Comparison of ENCODE assay signal across 22 cellular contexts in genomic region chr1:181483561-181484291, GRCh38. TPM values are rescaled to one million over a fixed set of nuclear protein-coding genes. Genes with fewer than 3 reads are reported as not detected.
A peak's percentile ranks its signal among the peaks of the same experiment; 100 is the strongest.
DNase-seq lines count a peak whose midpoint lies in the region; ATAC-seq and TF ChIP-seq lines count a peak whose summit lies in the region.
"Had no signal": no experiment of that assay in that cellular context is flagged by ENCODE, and none has a peak within 500 bp of the region (broad histone marks: within the 10 kb centered on the region; RNA-seq: fewer than 3 reads in every experiment).

No MANE protein-coding gene starts in this region.

- H3K27ac ChIP-seq in endodermal cell (ENCODE audit: low read depth, low read length) (no peak overlapping the region), PC-3 (ENCODE audit: low read length) (no peak overlapping the region)
- H3K27ac ChIP-seq: A549, adrenal gland, GM23248, left ventricle myocardium inferior, Peyer's patch, upper lobe of right lung had no signal

- H3K27ac Mint-ChIP-seq in endodermal cell (no peak overlapping the region), osteocyte (ENCODE audit: unreplicated experiment) (no peak overlapping the region)
- H3K27ac Mint-ChIP-seq: activated B cell treated with CpG ODN at 0.5 μM for 24 hours had no signal

- CTCF ChIA-PET in PC-3 (lab: Charles Lee) = no interaction called here

- TF ChIP-seq CTCF in endodermal cell (conservative IDR thresholded peaks at IDR 0.05) (no peak), osteocyte (IDR thresholded peaks at IDR 0.05) (no peak), PC-3 (conservative IDR thresholded peaks at IDR 0.05; ENCODE audit: low read depth, low read length) (no peak)

- H3K4me1 Mint-ChIP-seq in endodermal cell = peaks cover 31% of the 10 kb centered on the region
- H3K4me1 Mint-ChIP-seq in osteocyte (ENCODE audit: unreplicated experiment) = peaks cover 8% of the 10 kb centered on the region

- DNase-seq in NCI-H2227 (lab: John Stamatoyannopoulos, UW; ENCODE audit: unreplicated experiment) (peak; percentile 44), NCI-H2227 treated with DMSO at 0.1 percent for 48 hours (lab: John Stamatoyannopoulos, UW) (no peak), NCI-H69 (lab: John Stamatoyannopoulos, UW) (peak; percentile 74), endodermal cell (peak; percentile 55), osteocyte (ENCODE audit: extremely low spot score, unreplicated experiment) (peak; percentile 75), PC-3 (no peak), pons (ENCODE audit: low spot score) (no peak)
- DNase-seq: activated B cell treated with CpG ODN at 0.5 μM for 24 hours; activated CD8-positive, alpha-beta memory T cell treated with anti-CD3 and anti-CD28 coated beads, Interleukin-2, amount 50 U/mL, for 4 hours; adrenal gland; CD8-positive, alpha-beta memory T cell; GM23248; KBM-7; left ventricle myocardium inferior; NCI-H524 treated with DMSO at 0.1 percent for 48 hours; Peyer's patch; stimulated activated CD4-positive, alpha-beta T cell treated with anti-CD3 and anti-CD28 coated beads, Interleukin-4, amount 100 ng/mL, for 24 hours; SW 1271; upper lobe of right lung had no signal

- H4K20me1 ChIP-seq in PC-3 (ENCODE audit: low read length) = no peaks in the 10 kb centered on the region

- H3K4me3 ChIP-seq in endodermal cell (ENCODE audit: low read length) (peak overlapping the region; percentile 82), PC-3 (ENCODE audit: low read length) (no peak overlapping the region)
- H3K4me3 ChIP-seq: A549, adrenal gland, upper lobe of right lung had no signal

- H3K79me2 ChIP-seq in PC-3 (ENCODE audit: low read length) = no peaks in the 10 kb centered on the region

- BruUV-seq in PC-3 (replicated peaks; lab: Mats Ljungman, UMichigan) = no TSS peak

- H3K9me3 Mint-ChIP-seq in endodermal cell = no peaks in the 10 kb centered on the region
- H3K9me3 Mint-ChIP-seq in osteocyte (ENCODE audit: unreplicated experiment) = no peaks in the 10 kb centered on the region
- H3K9me3 Mint-ChIP-seq: activated B cell treated with CpG ODN at 0.5 μM for 24 hours had no signal

- H3K36me3 Mint-ChIP-seq in endodermal cell (ENCODE audit: low read depth) (peaks cover 2% of the 10 kb centered on the region), osteocyte (ENCODE audit: unreplicated experiment) (no peaks in the 10 kb centered on the region)
- H3K36me3 Mint-ChIP-seq: CD8-positive, alpha-beta memory T cell had no signal

- H3K9ac ChIP-seq in endodermal cell (ENCODE audit: extremely low read depth, low read length, poor library complexity, severe bottlenecking) (no peak overlapping the region), PC-3 (ENCODE audit: low read length) (no peak overlapping the region)
- H3K9ac ChIP-seq: GM23248 had no signal

- POLR2A ChIA-PET in PC-3 (lab: Charles Lee; ENCODE audit: unreplicated experiment) = no interaction called here

- intact Hi-C loops in PC-3 (cut with micrococcal nuclease) = no loop called here

- ATAC-seq in PC-3 (no peak), HG03280 (IDR thresholded peaks at IDR 0.05; ENCODE audit: unreplicated experiment) (no peak)
- ATAC-seq: A549, upper lobe of right lung had no signal

- peak overlapping the region; percentile 59 for H3K4me3 Mint-ChIP-seq in endodermal cell
- no peak overlapping the region for H3K4me3 Mint-ChIP-seq in osteocyte (ENCODE audit: unreplicated experiment)

- H3K4me1 ChIP-seq in endodermal cell (ENCODE audit: control insufficient read depth, insufficient read depth, low read length) = peaks cover 4% of the 10 kb centered on the region
- no peaks in the 10 kb centered on the region for H3K4me1 ChIP-seq in PC-3 (ENCODE audit: insufficient read depth, low read length)
- H3K4me1 ChIP-seq: A549 had no signal

- WGBS in endodermal cell (ENCODE audit: insufficient coverage in 1 of 2, insufficient read length in 1 of 2), 2 experiments = 2 to 18% methylated on average over 16 to 38 of the region's 38 CpGs

- H3F3A ChIP-seq in PC-3 (ENCODE audit: low read length, unreplicated experiment) = no peaks in the 10 kb centered on the region

- no peaks in the 10 kb centered on the region for H3K9me2 ChIP-seq in PC-3 (replicated peaks; ENCODE audit: low read length)

- peaks cover 92% of the 10 kb centered on the region for H3K27me3 ChIP-seq in endodermal cell (ENCODE audit: control insufficient read depth, insufficient read depth, low read length, poor library complexity, severe bottlenecking)
- peaks cover 66% of the 10 kb centered on the region for H3K27me3 ChIP-seq in PC-3 (ENCODE audit: low read length)

- H3K27me3 Mint-ChIP-seq in endodermal cell (ENCODE audit: insufficient read depth) = peaks cover 99% of the 10 kb centered on the region
- peaks cover 65% of the 10 kb centered on the region for H3K27me3 Mint-ChIP-seq in osteocyte (ENCODE audit: unreplicated experiment)

- H3K9me3 ChIP-seq in endodermal cell (ENCODE audit: control insufficient read depth, low read length) (no peaks in the 10 kb centered on the region), PC-3 (ENCODE audit: low read length) (no peaks in the 10 kb centered on the region)
- H3K9me3 ChIP-seq: A549, adrenal gland, left ventricle myocardium inferior, Peyer's patch, upper lobe of right lung had no signal

- no peak overlapping the region for H2AFZ ChIP-seq in PC-3 (ENCODE audit: low read length)

- H3K4me2 ChIP-seq in PC-3 (ENCODE audit: low read length) = no peak overlapping the region

- H3K36me3 ChIP-seq in endodermal cell (ENCODE audit: control insufficient read depth, insufficient read depth, low read length) (no peaks in the 10 kb centered on the region), PC-3 (ENCODE audit: low read depth, low read length) (no peaks in the 10 kb centered on the region)
- H3K36me3 ChIP-seq: adrenal gland, left ventricle myocardium inferior, Peyer's patch, upper lobe of right lung had no signal

RNA-seq across cellular contexts. Expression of gene CACNA1E, which starts 0.4 kb away (rescaled TPM):
- 1 to 10 TPM; 4.7 to 5.8 TPM for total RNA-seq in endodermal cell
- 3.9 TPM for polyA plus RNA-seq in endodermal cell (2013, experiment 1 of 2)
- 5.1 TPM for polyA plus RNA-seq in endodermal cell (2013, experiment 2 of 2)
- total RNA-seq in osteocyte = not detected in 2 replicates
- total RNA-seq in PC-3 (2014; rRNA removed) = not detected in 2 replicates
- total RNA-seq: CD8-positive, alpha-beta memory T cell; chondrocyte; GM23248 had no signal
- polyA plus RNA-seq: CD8-positive, alpha-beta memory T cell; GM23248 had no signal

Comparison
In these comparisons a context has a peak if more than half of its experiments do, and no peak if none do; other contexts are left out.
1. DNase-seq: peak in NCI-H2227 (single experiment), NCI-H69 (single experiment), endodermal cell (single experiment) and osteocyte (single experiment); none in NCI-H2227 treated with DMSO at 0.1 percent for 48 hours (single experiment), PC-3 (single experiment) and pons (single experiment).